Comparison of ENCODE assay signal across 8 cellular contexts in the genomic region with DNA sequence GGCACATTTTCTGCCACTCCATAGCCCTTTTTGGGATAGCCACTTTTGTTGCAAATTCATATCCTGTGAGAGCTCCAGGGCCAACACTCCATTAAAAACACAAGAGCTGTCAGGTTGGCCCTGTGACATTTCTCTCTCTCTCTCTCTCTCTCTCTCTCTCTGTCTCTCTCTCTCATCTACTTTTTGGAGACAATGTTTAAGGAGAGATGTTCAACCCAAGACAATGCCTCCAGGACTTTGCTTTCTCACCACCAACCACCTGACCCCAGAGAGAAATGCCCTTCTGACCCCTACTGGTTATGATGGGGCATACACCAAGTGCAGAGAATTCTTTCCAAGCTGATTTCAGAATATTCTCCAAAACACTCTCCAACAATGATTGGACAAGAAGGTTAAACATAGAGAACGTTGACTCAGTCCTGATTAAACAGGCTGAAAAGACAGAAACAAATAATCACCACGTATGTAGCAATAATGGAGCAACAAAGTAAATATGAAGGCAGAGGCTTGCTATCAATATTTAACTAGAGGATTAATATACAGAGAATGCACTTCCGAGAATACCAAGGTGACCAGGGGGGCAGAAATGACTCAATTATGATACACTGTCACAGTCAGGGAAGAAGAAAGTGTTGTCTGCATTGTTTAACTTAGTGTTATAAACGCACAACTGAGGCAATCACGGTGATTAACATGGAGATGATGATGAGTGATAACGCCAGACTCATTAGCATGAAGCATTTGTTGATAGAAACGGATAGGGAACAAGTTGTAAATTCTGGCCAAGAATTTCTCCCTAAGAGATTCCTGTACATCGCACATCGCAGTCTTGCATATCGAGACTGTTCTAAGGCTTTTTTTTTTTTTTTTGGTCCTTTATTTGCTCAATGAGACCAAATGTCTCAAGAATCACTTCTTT.
DNase-seq lines count a peak whose midpoint lies in the region; ATAC-seq and TF ChIP-seq lines count a peak whose summit lies in the region.

No MANE protein-coding gene starts in this region.

- H3K4me1 Mint-ChIP-seq in nephron progenitor cell: peaks cover 12% of the 10 kb centered on the region

- no peak overlapping the region for H3K4me3 Mint-ChIP-seq in nephron progenitor cell

- H3K4me3 ChIP-seq in effector memory CD4-positive, alpha-beta T cell (ENCODE audit: insufficient read depth, low read depth, low read length, poor library complexity, severe bottlenecking): no peak overlapping the region

- TF ChIP-seq CTCF in nephron progenitor cell (IDR thresholded peaks at IDR 0.05): peak; percentile 35

- H3K27ac ChIP-seq in effector memory CD4-positive, alpha-beta T cell (ENCODE audit: insufficient read depth, low read length, poor library complexity, severe bottlenecking): peak overlapping the region; percentile 16

- no peaks in the 10 kb centered on the region for H3K9me3 Mint-ChIP-seq in nephron progenitor cell

- ATAC-seq in GM19035 (IDR thresholded peaks at IDR 0.05; ENCODE audit: unreplicated experiment) (peak; percentile 66), HG03342 (IDR thresholded peaks at IDR 0.05; ENCODE audit: unreplicated experiment) (peak; percentile 94)

- no peak overlapping the region for H3K27ac Mint-ChIP-seq in nephron progenitor cell

- H3K4me1 ChIP-seq in effector memory CD4-positive, alpha-beta T cell (ENCODE audit: control insufficient read depth, insufficient read depth, low read length, poor library complexity, severe bottlenecking): peaks cover 37% of the 10 kb centered on the region

- DNase-seq in DMS53 treated with DMSO at 0.1 percent for 48 hours (lab: John Stamatoyannopoulos, UW; ENCODE audit: unreplicated experiment) (peak; percentile 98), SHP77 treated with DMSO at 0.1 percent for 48 hours (lab: John Stamatoyannopoulos, UW) (peak; percentile 11), nephron progenitor cell (no peak), retina (no peak), amygdala (lab: John Stamatoyannopoulos, UW) (no peak)
- DNase-seq in effector memory CD4-positive, alpha-beta T cell: peak in 2 of 3 donors; percentile 14 to 31

- no peaks in the 10 kb centered on the region for H3K36me3 ChIP-seq in effector memory CD4-positive, alpha-beta T cell (ENCODE audit: control insufficient read depth, insufficient read depth, low read length)

- H3K36me3 Mint-ChIP-seq in nephron progenitor cell (ENCODE audit: low read depth): no peaks in the 10 kb centered on the region

- peaks cover 13% of the 10 kb centered on the region for H3K27me3 Mint-ChIP-seq in nephron progenitor cell (ENCODE audit: low read depth, poor library complexity)

- H3K9me3 ChIP-seq in effector memory CD4-positive, alpha-beta T cell (ENCODE audit: control insufficient read depth, low read length): no peaks in the 10 kb centered on the region

- H3K27me3 ChIP-seq in effector memory CD4-positive, alpha-beta T cell (replicated peaks; ENCODE audit: control insufficient read depth, insufficient read depth, low read length, poor library complexity, severe bottlenecking): no peaks in the 10 kb centered on the region

Comparison
In these comparisons a context has a peak if more than half of its experiments do, and no peak if none do; other contexts are left out.
1. DNase-seq: peak in DMS53 treated with DMSO at 0.1 percent for 48 hours (single experiment), SHP77 treated with DMSO at 0.1 percent for 48 hours (single experiment) and effector memory CD4-positive, alpha-beta T cell (2 of 3); none in nephron progenitor cell (single experiment), retina (single experiment) and amygdala (0 of 56).